In genomic region chr1:6625579-6626149, GRCh38 we compare ENCODE assay signal across 8 cellular contexts. TPM values are rescaled to one million over a fixed set of nuclear protein-coding genes. Genes with fewer than 3 reads are reported as not detected.
A peak's percentile ranks its signal among the peaks of the same experiment; 100 is the strongest.
DNase-seq lines count a peak whose midpoint lies in the region; ATAC-seq and TF ChIP-seq lines count a peak whose summit lies in the region.

No MANE protein-coding gene starts in this region.

- TF ChIP-seq POLR2A in upper lobe of left lung (IDR thresholded peaks at IDR 0.05): no peak

- H3K27me3 Mint-ChIP-seq in CD4-positive, CD25-positive, alpha-beta regulatory T cell: peaks cover 4% of the 10 kb centered on the region

- peaks cover 6 to 38% (median 21%) of the 10 kb centered on the region in 4 donors for H3K4me1 Mint-ChIP-seq in CD4-positive, CD25-positive, alpha-beta regulatory T cell

- H3K9ac ChIP-seq in OCI-LY3 (ENCODE audit: low read length) (peak overlapping the region; percentile 69), colonic mucosa (ENCODE audit: low read depth in 2 of 2, low read length in 2 of 2) (peak overlapping the region; percentile 81 to 84)

- TF ChIP-seq CTCF in OCI-LY3 (IDR thresholded peaks at IDR 0.05; ENCODE audit: low read depth, low read length) (no peak), colonic mucosa (IDR thresholded peaks at IDR 0.05) (no peak), upper lobe of left lung (IDR thresholded peaks at IDR 0.05) (peak in 1 of 6 experiments; percentile 27)

- no peak for TF ChIP-seq EP300 in upper lobe of left lung (IDR thresholded peaks at IDR 0.05)

- H3K4me1 ChIP-seq in CD4-positive, CD25-positive, alpha-beta regulatory T cell (ENCODE audit: control insufficient read depth, insufficient read depth, low read length, poor library complexity, severe bottlenecking): peaks cover 19% of the 10 kb centered on the region
- H3K4me1 ChIP-seq in OCI-LY3 (ENCODE audit: low read length) (peaks cover 9% of the 10 kb centered on the region; the same call in 1 of the 2 replicates), colonic mucosa (peaks cover 11% of the 10 kb centered on the region), upper lobe of left lung (peaks cover 14 to 31% (median 22%) of the 10 kb centered on the region in 4 donors)

- peak in 1 of 3 donors; percentile 34 for DNase-seq in CD4-positive, CD25-positive, alpha-beta regulatory T cell
- DNase-seq in colonic mucosa (peak; percentile 44), lung microvascular endothelial cell (ENCODE audit: low read depth in 2 of 2) (peak; percentile 45 to 53), upper lobe of left lung (no peak), SK-N-DZ (ENCODE audit: low spot score) (no peak)

- peak overlapping the region; percentile 87 for H3K4me3 ChIP-seq in CD4-positive, CD25-positive, alpha-beta regulatory T cell (ENCODE audit: low read depth, low read length)
- H3K4me3 ChIP-seq in OCI-LY3 (ENCODE audit: low read length) (peak overlapping the region; percentile 93), colonic mucosa (peak overlapping the region; percentile 83), upper lobe of left lung (peak overlapping the region; percentile 68 to 94 (median 88))

- ATAC-seq in CD4-positive, CD25-positive, alpha-beta regulatory T cell (ENCODE audit: low read depth in 2 of 2): peak; percentile 13 to 23
- peak; percentile 20 for ATAC-seq in GM21825 (IDR thresholded peaks at IDR 0.05; ENCODE audit: unreplicated experiment)
- ATAC-seq in upper lobe of left lung (ENCODE audit: low FRiP score in 2 of 2): peak; percentile 23 to 44
- ATAC-seq in GM19023 (IDR thresholded peaks at IDR 0.05; ENCODE audit: unreplicated experiment): no peak

- intact Hi-C loops in colonic mucosa (cut with DNase I): no loop called here

- H4K20me1 ChIP-seq in OCI-LY3 (ENCODE audit: insufficient read depth, low read length): peaks cover 4% of the 10 kb centered on the region; the same call in 1 of the 2 replicates

- H3K9me3 ChIP-seq in CD4-positive, CD25-positive, alpha-beta regulatory T cell (ENCODE audit: control insufficient read depth in 2 of 2, low read length in 2 of 2): no peaks in the 10 kb centered on the region
- H3K9me3 ChIP-seq in OCI-LY3 (ENCODE audit: insufficient read depth, low read length): no peaks in the 10 kb centered on the region
- H3K9me3 ChIP-seq in colonic mucosa: no peaks in the 10 kb centered on the region
- H3K9me3 ChIP-seq in upper lobe of left lung: no peaks in the 10 kb centered on the region

- WGBS in upper lobe of left lung, 2 donors: 6 to 11% methylated on average over 20 to 32 of the region's 32 CpGs

- H3K9me3 Mint-ChIP-seq in CD4-positive, CD25-positive, alpha-beta regulatory T cell: no peaks in the 10 kb centered on the region

- H3K36me3 ChIP-seq in CD4-positive, CD25-positive, alpha-beta regulatory T cell (ENCODE audit: control insufficient read depth, insufficient read depth, low read length): peaks cover 26% of the 10 kb centered on the region
- H3K36me3 ChIP-seq in OCI-LY3 (replicated peaks; ENCODE audit: low read depth, low read length) (peaks cover 14% of the 10 kb centered on the region), colonic mucosa (no peaks in the 10 kb centered on the region), upper lobe of left lung (peaks cover 15 to 56% (median 38%) of the 10 kb centered on the region in 4 donors)

- peaks cover 19% of the 10 kb centered on the region for H3K36me3 Mint-ChIP-seq in CD4-positive, CD25-positive, alpha-beta regulatory T cell

- peak overlapping the region; percentile 86 for H3K4me2 ChIP-seq in OCI-LY3 (ENCODE audit: low read length)

- no peak overlapping the region; the same call in 1 of the 2 replicates for H2AFZ ChIP-seq in OCI-LY3 (ENCODE audit: low read depth, low read length)

- H3K79me2 ChIP-seq in OCI-LY3 (ENCODE audit: low read length): peaks cover 25% of the 10 kb centered on the region

- H3K27me3 ChIP-seq in CD4-positive, CD25-positive, alpha-beta regulatory T cell (ENCODE audit: control insufficient read depth, insufficient read depth, low read length): no peaks in the 10 kb centered on the region
- H3K27me3 ChIP-seq in OCI-LY3 (ENCODE audit: low read depth, low read length): no peaks in the 10 kb centered on the region
- no peaks in the 10 kb centered on the region for H3K27me3 ChIP-seq in colonic mucosa
- no peaks in the 10 kb centered on the region for H3K27me3 ChIP-seq in upper lobe of left lung

- peak overlapping the region; percentile 69 for H3K27ac ChIP-seq in CD4-positive, CD25-positive, alpha-beta regulatory T cell (ENCODE audit: insufficient read depth, low read length, poor library complexity, severe bottlenecking)
- H3K27ac ChIP-seq in OCI-LY3 (ENCODE audit: low read length) (no peak overlapping the region), colonic mucosa (peak overlapping the region; percentile 72), upper lobe of left lung (peak overlapping the region; percentile 70 to 92 (median 76))

- peak overlapping the region in 2 of 3 donors; percentile 75 to 88 for H3K27ac Mint-ChIP-seq in CD4-positive, CD25-positive, alpha-beta regulatory T cell

- peak overlapping the region; percentile 88 to 94 (median 94) for H3K4me3 Mint-ChIP-seq in CD4-positive, CD25-positive, alpha-beta regulatory T cell

RNA-seq across cellular contexts. Expression of gene THAP3, which starts 1.0 kb away (rescaled TPM):
- total RNA-seq in CD4-positive, CD25-positive, alpha-beta regulatory T cell: 14.3 TPM
- polyA plus RNA-seq in CD4-positive, CD25-positive, alpha-beta regulatory T cell: 10 to 100 TPM; 23.4 to 32.9 (median 26.1) TPM
- total RNA-seq in colonic mucosa: 10 to 100 TPM in 1 of 2 donors, 1 to 10 TPM in 1; 9.1 to 18.2 TPM
- total RNA-seq in lung microvascular endothelial cell: 13.5 and 19.8 TPM in 2 replicates
- 10 to 100 TPM in 5 of 6 donors, 1 to 10 TPM in 1; 7.7 to 26.2 (median 17.3) TPM for total RNA-seq in upper lobe of left lung
- 30.8 and 36.8 TPM in 2 replicates for polyA plus RNA-seq in SK-N-DZ (2014; cell fraction: cytosol; rRNA removed)
- polyA plus RNA-seq in SK-N-DZ (2014; cell fraction: nucleus; rRNA removed): 23.5 and 46.2 TPM in 2 replicates

RNA-seq across cellular contexts. Expression of gene PHF13, which starts 12.1 kb away (rescaled TPM):
- 7.5 TPM for total RNA-seq in CD4-positive, CD25-positive, alpha-beta regulatory T cell
- 1 to 10 TPM; 4.7 to 6.2 (median 5.3) TPM for polyA plus RNA-seq in CD4-positive, CD25-positive, alpha-beta regulatory T cell
- 10 to 100 TPM in 1 of 2 donors, 1 to 10 TPM in 1; 8.0 to 13.4 TPM for total RNA-seq in colonic mucosa
- total RNA-seq in lung microvascular endothelial cell: 7.7 and 7.8 TPM in 2 replicates
- 10 to 100 TPM in 3 of 6 donors, 1 to 10 TPM in 3; 8.4 to 23.0 (median 9.8) TPM for total RNA-seq in upper lobe of left lung
- polyA plus RNA-seq in SK-N-DZ (2014; cell fraction: cytosol; rRNA removed): 15.1 and 16.2 TPM in 2 replicates
- 9.7 and 12.2 TPM in 2 replicates for polyA plus RNA-seq in SK-N-DZ (2014; cell fraction: nucleus; rRNA removed)

RNA-seq across cellular contexts. Expression of gene KLHL21, which starts 23.0 kb away (rescaled TPM):
- total RNA-seq in CD4-positive, CD25-positive, alpha-beta regulatory T cell: 34.4 TPM
- polyA plus RNA-seq in CD4-positive, CD25-positive, alpha-beta regulatory T cell: 10 to 100 TPM; 16.7 to 46.6 (median 26.2) TPM
- total RNA-seq in colonic mucosa (1 to 10 TPM; 9.4 TPM), lung microvascular endothelial cell (12.4 and 18.3 TPM in 2 replicates), upper lobe of left lung (10 to 100 TPM; 26.4 to 66.0 (median 39.7) TPM)
- polyA plus RNA-seq in SK-N-DZ (2014; cell fraction: cytosol; rRNA removed): 20.7 and 21.6 TPM in 2 replicates
- polyA plus RNA-seq in SK-N-DZ (2014; cell fraction: nucleus; rRNA removed): 17.5 and 18.7 TPM in 2 replicates

RNA-seq across cellular contexts. Expression of gene ZBTB48, which starts 45.9 kb away (rescaled TPM):
- 41.8 TPM for total RNA-seq in CD4-positive, CD25-positive, alpha-beta regulatory T cell
- 10 to 100 TPM; 18.6 to 24.8 (median 21.9) TPM for polyA plus RNA-seq in CD4-positive, CD25-positive, alpha-beta regulatory T cell
- total RNA-seq in colonic mucosa (10 to 100 TPM; 37.0 to 44.5 TPM), lung microvascular endothelial cell (7.4 and 10.7 TPM in 2 replicates), upper lobe of left lung (10 to 100 TPM; 16.2 to 56.6 (median 36.9) TPM)
- 15.2 and 15.9 TPM in 2 replicates for polyA plus RNA-seq in SK-N-DZ (2014; cell fraction: cytosol; rRNA removed)
- polyA plus RNA-seq in SK-N-DZ (2014; cell fraction: nucleus; rRNA removed): 47.5 and 55.6 TPM in 2 replicates

Comparison
In these comparisons a context has a peak if more than half of its experiments do, and no peak if none do; other contexts are left out.
1. DNase-seq: peak in colonic mucosa (single experiment) and lung microvascular endothelial cell (2 of 2); none in upper lobe of left lung (0 of 2) and SK-N-DZ (single experiment).
2. Peak in every context shown above with its lines, with median percentiles within 50 percentile points of each other: H3K4me3 ChIP-seq.